Comparison of ENCODE assay signal across 12 cellular contexts in the genomic region with DNA sequence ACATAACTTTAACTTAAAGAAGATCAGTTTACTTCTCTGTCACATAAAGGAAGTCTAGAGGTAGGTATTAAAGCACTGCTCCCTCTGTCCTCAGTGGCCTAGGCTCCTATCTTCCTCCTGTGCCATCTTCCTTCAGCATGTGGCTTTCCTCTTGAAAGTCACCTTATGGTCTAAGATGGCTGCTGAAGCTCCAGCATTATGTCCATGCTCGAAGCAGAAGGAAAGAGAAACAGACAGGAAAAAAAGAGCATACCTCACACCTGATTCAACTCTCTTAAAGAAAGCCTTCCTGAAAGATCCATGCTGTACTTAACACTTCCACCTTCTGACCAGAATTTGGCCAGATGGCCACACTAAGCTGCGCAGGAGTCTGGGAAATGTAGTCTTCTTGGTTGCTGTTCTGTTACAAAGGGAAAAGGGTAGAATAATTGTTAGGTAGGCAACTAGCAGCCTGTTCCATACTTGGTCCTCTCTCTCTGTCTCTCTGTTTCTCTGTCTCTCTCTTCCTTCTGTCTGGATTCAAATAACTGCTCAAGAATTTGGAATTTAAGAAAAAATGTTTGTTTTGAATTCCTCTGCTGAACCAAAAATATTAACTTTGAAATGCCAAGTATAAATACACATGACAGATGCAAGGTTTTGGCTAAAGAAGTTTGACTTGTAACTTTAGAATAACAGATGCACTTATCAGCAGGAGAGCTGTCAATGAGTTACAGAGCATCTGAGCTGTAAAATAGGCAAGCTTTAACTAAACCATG. TPM values are rescaled to one million over a fixed set of nuclear protein-coding genes. Genes with fewer than 3 reads are reported as not detected.
DNase-seq lines count a peak whose midpoint lies in the region; ATAC-seq and TF ChIP-seq lines count a peak whose summit lies in the region.
"Had no signal": no experiment of that assay in that cellular context is flagged by ENCODE, and none has a peak within 500 bp of the region (broad histone marks: within the 10 kb centered on the region; RNA-seq: fewer than 3 reads in every experiment).

No MANE protein-coding gene starts in this region.

- DNase-seq in DMS 273 treated with DMSO at 0.1 percent for 48 hours (lab: John Stamatoyannopoulos, UW) (peak; percentile 83), LHCN-M2 (ENCODE audit: low read depth) (peak; percentile 49), mucosa of descending colon (no peak), NCI-H128 (lab: John Stamatoyannopoulos, UW; ENCODE audit: unreplicated experiment) (no peak), NCI-H1105 (lab: John Stamatoyannopoulos, UW) (no peak), UCSD-AML1 (lab: John Stamatoyannopoulos, UW; ENCODE audit: unreplicated experiment) (no peak)
- no peak for DNase-seq in activated CD4-positive, alpha-beta T cell treated with anti-CD3 and anti-CD28 coated beads, Interleukin-2, amount 50 U/mL, for 48 hours
- DNase-seq: aorta, COR-L47, NCI-H2081 had no signal

- ATAC-seq in mucosa of descending colon: peak; percentile 47

- peaks cover 4 to 11% (median 9%) of the 10 kb centered on the region in 5 experiments for H3K9me3 Mint-ChIP-seq in brain

- peaks cover 18% of the 10 kb centered on the region for H3K4me1 Mint-ChIP-seq in brain

- TF ChIP-seq CTCF in brain (conservative IDR thresholded peaks at IDR 0.05) (no peak), mucosa of descending colon (IDR thresholded peaks at IDR 0.05) (no peak)

- H3K36me3 ChIP-seq in mucosa of descending colon (ENCODE audit: low read depth): no peaks in the 10 kb centered on the region

- peak overlapping the region in 3 of 5 experiments; percentile 29 to 77 (median 30) for H3K27ac Mint-ChIP-seq in brain

- no peaks in the 10 kb centered on the region for H3K9me3 ChIP-seq in mucosa of descending colon

- H3K4me3 ChIP-seq in mucosa of descending colon: no peak overlapping the region

- H3K36me3 Mint-ChIP-seq in brain: peaks cover 4% of the 10 kb centered on the region

- peaks cover 8% of the 10 kb centered on the region for H3K27me3 Mint-ChIP-seq in brain

- H3K4me3 Mint-ChIP-seq in brain: peak overlapping the region in 1 of 5 experiments; percentile 14

- peaks cover 18% of the 10 kb centered on the region for H3K4me1 ChIP-seq in mucosa of descending colon (ENCODE audit: low read depth)

- intact Hi-C loops in mucosa of descending colon (cut with DNase I, micrococcal nuclease): no loop called here

RNA-seq across cellular contexts. Expression of a gene that starts 15.9 kb away (rescaled TPM):
- not detected in 2 replicates for total RNA-seq in LHCN-M2 (2014; rRNA removed)
- not detected for polyA plus RNA-seq in LHCN-M2 (2012)
- polyA plus RNA-seq in brain (ENCODE audit: insufficient read depth, low read depth, low replicate concordance): not detected
- not detected for total RNA-seq in mucosa of descending colon
- total RNA-seq: aorta, temporal lobe had no signal
- polyA plus RNA-seq: aorta had no signal

Comparison
In these comparisons a context has a peak if more than half of its experiments do, and no peak if none do; other contexts are left out.
1. DNase-seq: peak in DMS 273 treated with DMSO at 0.1 percent for 48 hours (single experiment) and LHCN-M2 (single experiment); none in mucosa of descending colon (0 of 3), activated CD4-positive, alpha-beta T cell treated with anti-CD3 and anti-CD28 coated beads, Interleukin-2, amount 50 U/mL, for 48 hours (0 of 2), NCI-H128 (single experiment), NCI-H1105 (single experiment) and UCSD-AML1 (single experiment).